12 cellular contexts compared by ENCODE assay signal in the genomic region with DNA sequence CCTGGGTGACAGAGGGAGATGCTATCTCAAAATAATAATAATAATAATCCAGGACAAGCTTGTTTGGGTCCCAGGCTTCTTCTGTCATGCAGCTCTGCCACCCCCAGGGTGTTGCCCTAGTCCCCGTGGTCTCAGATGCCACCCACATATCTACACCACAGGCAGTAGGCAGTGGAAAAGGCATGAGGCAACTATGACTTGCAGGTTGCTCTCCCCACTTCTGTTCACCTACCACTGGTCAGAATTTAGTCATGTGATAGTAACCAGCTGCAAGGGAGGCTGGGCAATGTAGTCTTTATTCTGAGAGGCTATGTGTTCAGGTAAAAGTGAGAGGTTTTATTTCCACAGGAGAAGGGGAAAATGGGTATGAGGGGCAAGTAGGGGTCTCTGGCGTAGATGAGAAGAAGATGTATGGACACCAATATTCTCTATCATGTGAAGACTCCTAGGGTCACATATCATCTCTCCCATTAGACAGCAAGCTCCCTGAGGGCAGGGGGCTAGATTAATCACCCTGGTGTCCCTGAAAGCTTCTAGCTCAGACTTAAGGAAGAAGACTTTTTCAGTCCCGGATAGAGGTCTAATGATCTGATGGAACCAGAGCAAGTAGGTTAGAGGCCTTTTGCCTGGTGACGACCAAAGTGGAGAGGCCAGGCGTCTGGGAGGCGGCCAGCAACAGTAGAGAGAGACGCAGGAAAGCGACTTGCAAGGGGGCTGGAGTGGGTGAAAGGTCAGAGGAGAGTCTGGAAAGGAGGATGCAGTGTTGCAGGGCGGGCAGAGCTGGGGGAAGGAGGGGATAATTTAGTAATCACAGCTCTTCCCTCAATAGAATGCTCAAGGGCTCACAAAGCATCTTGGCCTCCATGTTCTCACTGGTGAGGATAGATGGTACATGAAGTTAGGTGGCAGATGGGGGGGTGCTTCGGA. TPM values are rescaled to one million over a fixed set of nuclear protein-coding genes. Genes with fewer than 3 reads are reported as not detected.
DNase-seq lines count a peak whose midpoint lies in the region; ATAC-seq and TF ChIP-seq lines count a peak whose summit lies in the region.
"Had no signal": no experiment of that assay in that cellular context is flagged by ENCODE, and none has a peak within 500 bp of the region (broad histone marks: within the 10 kb centered on the region; RNA-seq: fewer than 3 reads in every experiment).

No MANE protein-coding gene starts in this region.

- ATAC-seq in heart left ventricle = peak in 3 of 4 donors; percentile 51 to 72 (median 53)
- peak; percentile 59 for ATAC-seq in activated T-helper 17 cell treated with anti-CD3 and anti-CD28 coated beads, Interleukin-2, amount 50 U/mL, for 72 hours (replicated peaks)
- peak; percentile 88 for ATAC-seq in stimulated activated effector memory CD8-positive, alpha-beta T cell treated with anti-CD3 and anti-CD28 coated beads, Interleukin-12 subunit alpha, Interleukin-12 subunit beta, amount 100 ng/mL, for 72 hours
- no peak for ATAC-seq in GM18519 (IDR thresholded peaks at IDR 0.05; ENCODE audit: low FRiP score, unreplicated experiment)

- peaks cover 18% of the 10 kb centered on the region for H3K27me3 Mint-ChIP-seq in activated T-helper 17 cell treated with anti-CD3 and anti-CD28 coated beads, Interleukin-2, amount 50 U/mL, for 72 hours

- no peaks in the 10 kb centered on the region for H4K20me1 ChIP-seq in MM.1S (ENCODE audit: insufficient read depth, low read length)
- H4K20me1 ChIP-seq: BLaER1 treated with 17β-estradiol and CSF1 and Interleukin-3, amounts not matched to agents 10 nM and 100 nM had no signal

- no peak for TF ChIP-seq CTCF in heart left ventricle (IDR thresholded peaks at IDR 0.05)
- TF ChIP-seq CTCF in MM.1S (IDR thresholded peaks at IDR 0.05; ENCODE audit: low read length) = no peak

- H3K79me2 ChIP-seq in MM.1S (ENCODE audit: low read length) = no peaks in the 10 kb centered on the region

- H2AFZ ChIP-seq in MM.1S (ENCODE audit: low read length) = no peak overlapping the region

- POLR2A ChIA-PET in HEK293T (lab: Yijun Ruan, JAX) = no interaction called here

- 70 to 78% (median 72%) methylated on average over 10 of the region's 10 CpGs for WGBS in heart left ventricle, 4 donors

- peaks cover 3 to 33% (median 17%) of the 10 kb centered on the region in 12 donors for H3K4me1 ChIP-seq in heart left ventricle
- peaks cover 5% of the 10 kb centered on the region for H3K4me1 ChIP-seq in MM.1S (ENCODE audit: low read length)
- H3K4me1 ChIP-seq: testis had no signal

- TF ChIP-seq POLR2A in heart left ventricle (IDR thresholded peaks at IDR 0.05) = no peak

- intact Hi-C loops in heart left ventricle (cut with DNase I) (no loop called here), cardiac septum (cut with DNase I) (no loop called here)

- no peak overlapping the region for H3K27ac Mint-ChIP-seq in activated T-helper 17 cell treated with anti-CD3 and anti-CD28 coated beads, Interleukin-2, amount 50 U/mL, for 72 hours
- no peak overlapping the region for H3K27ac Mint-ChIP-seq in stimulated activated effector memory CD8-positive, alpha-beta T cell treated with anti-CD3 and anti-CD28 coated beads, Interleukin-12 subunit alpha, Interleukin-12 subunit beta, amount 100 ng/mL, for 72 hours
- H3K27ac Mint-ChIP-seq: activated naive CD4-positive, alpha-beta T cell treated with anti-CD3 and anti-CD28 coated beads, Interleukin-2, amount 50 U/mL, for 24 hours had no signal

- H3K27ac ChIP-seq in heart left ventricle (peak overlapping the region in 3 of 12 donors; percentile 39 to 58 (median 49)), MM.1S (ENCODE audit: low read length) (no peak overlapping the region)
- H3K27ac ChIP-seq: BLaER1 treated with 17β-estradiol and CSF1 and Interleukin-3, amounts not matched to agents 10 nM and 100 nM; testis had no signal

- H3K36me3 ChIP-seq in heart left ventricle = no peaks in the 10 kb centered on the region
- no peaks in the 10 kb centered on the region for H3K36me3 ChIP-seq in MM.1S (replicated peaks; ENCODE audit: insufficient read depth, low read length)
- H3K36me3 ChIP-seq: BLaER1 treated with 17β-estradiol and CSF1 and Interleukin-3, amounts not matched to agents 10 nM and 100 nM had no signal

- peaks cover 0 to 2% (median 0%) of the 10 kb centered on the region in 9 donors for H3K27me3 ChIP-seq in heart left ventricle
- H3K27me3 ChIP-seq in MM.1S (replicated peaks; ENCODE audit: insufficient read depth, low read length) = no peaks in the 10 kb centered on the region
- H3K27me3 ChIP-seq: BLaER1 treated with 17β-estradiol and CSF1 and Interleukin-3, amounts not matched to agents 10 nM and 100 nM; testis had no signal

- CTCF ChIA-PET in HEK293T (lab: Yijun Ruan, JAX) = interaction anchor here (1.2 kb wide), 1 partner anchor 61 kb away, joined by 3 read pairs; no protein-coding TSS in a partner anchor

- H3K9me3 ChIP-seq in heart left ventricle = no peaks in the 10 kb centered on the region
- H3K9me3 ChIP-seq in MM.1S (replicated peaks; ENCODE audit: insufficient read depth, low read length) = no peaks in the 10 kb centered on the region
- H3K9me3 ChIP-seq: BLaER1 treated with 17β-estradiol and CSF1 and Interleukin-3, amounts not matched to agents 10 nM and 100 nM; testis had no signal

- H3K4me2 ChIP-seq in MM.1S (ENCODE audit: low read depth, low read length) = no peak overlapping the region
- H3K4me2 ChIP-seq: BLaER1 treated with 17β-estradiol and CSF1 and Interleukin-3, amounts not matched to agents 10 nM and 100 nM had no signal

- no peaks in the 10 kb centered on the region for H3F3A ChIP-seq in MM.1S (ENCODE audit: insufficient read depth, low read length)

- no peak overlapping the region for H3K9ac ChIP-seq in MM.1S (ENCODE audit: low read length)
- H3K9ac ChIP-seq: BLaER1 treated with 17β-estradiol and CSF1 and Interleukin-3, amounts not matched to agents 10 nM and 100 nM had no signal

- no peak overlapping the region for H3K4me3 ChIP-seq in heart left ventricle
- H3K4me3 ChIP-seq in MM.1S (ENCODE audit: low read length) = no peak overlapping the region
- H3K4me3 ChIP-seq: BLaER1 treated with 17β-estradiol and CSF1 and Interleukin-3, amounts not matched to agents 10 nM and 100 nM; testis had no signal

- H3K4me3 Mint-ChIP-seq in activated T-helper 17 cell treated with anti-CD3 and anti-CD28 coated beads, Interleukin-2, amount 50 U/mL, for 72 hours = no peak overlapping the region
- H3K4me3 Mint-ChIP-seq in stimulated activated effector memory CD8-positive, alpha-beta T cell treated with anti-CD3 and anti-CD28 coated beads, Interleukin-12 subunit alpha, Interleukin-12 subunit beta, amount 100 ng/mL, for 72 hours = no peak overlapping the region
- H3K4me3 Mint-ChIP-seq: activated naive CD4-positive, alpha-beta T cell treated with anti-CD3 and anti-CD28 coated beads, Interleukin-2, amount 50 U/mL, for 24 hours had no signal

- H3K36me3 Mint-ChIP-seq in activated T-helper 17 cell treated with anti-CD3 and anti-CD28 coated beads, Interleukin-2, amount 50 U/mL, for 72 hours (ENCODE audit: low read depth) = no peaks in the 10 kb centered on the region
- no peaks in the 10 kb centered on the region for H3K36me3 Mint-ChIP-seq in stimulated activated effector memory CD8-positive, alpha-beta T cell treated with anti-CD3 and anti-CD28 coated beads, Interleukin-12 subunit alpha, Interleukin-12 subunit beta, amount 100 ng/mL, for 72 hours
- H3K36me3 Mint-ChIP-seq: activated naive CD4-positive, alpha-beta T cell treated with anti-CD3 and anti-CD28 coated beads, Interleukin-2, amount 50 U/mL, for 24 hours had no signal

- H3K9me2 ChIP-seq in MM.1S (replicated peaks; ENCODE audit: insufficient read depth, low read length) = no peaks in the 10 kb centered on the region

- no peaks in the 10 kb centered on the region for H3K9me3 Mint-ChIP-seq in activated T-helper 17 cell treated with anti-CD3 and anti-CD28 coated beads, Interleukin-2, amount 50 U/mL, for 72 hours
- H3K9me3 Mint-ChIP-seq in stimulated activated effector memory CD8-positive, alpha-beta T cell treated with anti-CD3 and anti-CD28 coated beads, Interleukin-12 subunit alpha, Interleukin-12 subunit beta, amount 100 ng/mL, for 72 hours = no peaks in the 10 kb centered on the region
- H3K9me3 Mint-ChIP-seq: activated naive CD4-positive, alpha-beta T cell treated with anti-CD3 and anti-CD28 coated beads, Interleukin-2, amount 50 U/mL, for 24 hours had no signal

- DNase-seq in heart left ventricle (peak in 1 of 5 donors; percentile 52), cardiac septum (ENCODE audit: low spot score) (no peak), MM.1S (peak; percentile 37), DMS79 (lab: John Stamatoyannopoulos, UW) (no peak), HEK293T (ENCODE audit: extremely low spot score) (no peak)
- no peak for DNase-seq in stimulated activated effector memory CD8-positive, alpha-beta T cell treated with anti-CD3 and anti-CD28 coated beads, Interleukin-12 subunit alpha, Interleukin-12 subunit beta, amount 100 ng/mL, for 72 hours (ENCODE audit: low spot score in 2 of 2)
- DNase-seq: testis had no signal

- H3K4me1 Mint-ChIP-seq in activated T-helper 17 cell treated with anti-CD3 and anti-CD28 coated beads, Interleukin-2, amount 50 U/mL, for 72 hours = no peaks in the 10 kb centered on the region
- H3K4me1 Mint-ChIP-seq in stimulated activated effector memory CD8-positive, alpha-beta T cell treated with anti-CD3 and anti-CD28 coated beads, Interleukin-12 subunit alpha, Interleukin-12 subunit beta, amount 100 ng/mL, for 72 hours = no peaks in the 10 kb centered on the region
- H3K4me1 Mint-ChIP-seq: activated naive CD4-positive, alpha-beta T cell treated with anti-CD3 and anti-CD28 coated beads, Interleukin-2, amount 50 U/mL, for 24 hours had no signal

TF ChIP-seq in HEK293T, 16 proteins besides CTCF, POLR2A, EP300 and RAD21:
- TF ChIP-seq HDGF (IDR thresholded peaks at IDR 0.05; ENCODE audit: borderline replicate concordance) (no peak), BHLHE40 (IDR thresholded peaks at IDR 0.05; ENCODE audit: borderline replicate concordance) (no peak), CTBP1 (IDR thresholded peaks at IDR 0.05; ENCODE audit: borderline replicate concordance) (no peak)

RNA-seq across cellular contexts. Expression of gene TCF15, which starts 25.5 kb away (rescaled TPM):
- total RNA-seq in heart left ventricle (10 to 100 TPM in 5 of 9 donors, 1 to 10 TPM in 4; 5.8 to 18.0 (median 10.0) TPM), cardiac septum (4.8 TPM)
- polyA plus RNA-seq in heart left ventricle = 10 to 100 TPM in 1 of 2 donors, 1 to 10 TPM in 1; 7.3 to 14.1 TPM
- total RNA-seq in activated T-helper 17 cell treated with anti-CD3 and anti-CD28 coated beads, Interleukin-2, amount 50 U/mL, for 72 hours = not detected
- total RNA-seq: T-helper 2 cell treated with Interferon-gamma antibody and Interleukin-4, amounts not matched to agents 100 ng/mL and 5 ng/mL, for 36 hours had no signal

RNA-seq across cellular contexts. Expression of gene CSNK2A1, which starts 41.0 kb away (rescaled TPM):
- total RNA-seq in heart left ventricle (100 to 1,000 TPM; 107 to 136 (median 126) TPM), cardiac septum (111 TPM)
- 10 to 100 TPM; 30.3 to 72.1 TPM for polyA plus RNA-seq in heart left ventricle
- total RNA-seq in activated T-helper 17 cell treated with anti-CD3 and anti-CD28 coated beads, Interleukin-2, amount 50 U/mL, for 72 hours = 100 to 1,000 TPM; 141 to 145 TPM
